Comparison of ENCODE assay signal across 8 cellular contexts in genomic region chr1:54407957-54408700, GRCh38. TPM values are rescaled to one million over a fixed set of nuclear protein-coding genes. Genes with fewer than 3 reads are reported as not detected.
A peak's percentile ranks its signal among the peaks of the same experiment; 100 is the strongest.
DNase-seq lines count a peak whose midpoint lies in the region; ATAC-seq and TF ChIP-seq lines count a peak whose summit lies in the region.

No MANE protein-coding gene starts in this region.

- TF ChIP-seq POLR2A in right lobe of liver (IDR thresholded peaks at IDR 0.05), result no peak

- H3K36me3 ChIP-seq in brain microvascular endothelial cell (replicated peaks), result no peaks in the 10 kb centered on the region
- no peaks in the 10 kb centered on the region for H3K36me3 ChIP-seq in right lobe of liver
- peaks cover 7% of the 10 kb centered on the region for H3K36me3 ChIP-seq in thymus (ENCODE audit: control insufficient read depth, insufficient read depth)

- intact Hi-C loops in right lobe of liver (cut with DNase I), result loop anchor here (5.0 to 10.0 kb wide), 3 partner anchors 79 to 136 kb away; no protein-coding TSS in a partner anchor

- H3K4me1 ChIP-seq in right lobe of liver (peaks cover 0 to 8% (median 3%) of the 10 kb centered on the region in 4 donors), thymus (ENCODE audit: control insufficient read depth, insufficient read depth, low read length) (peaks cover 42% of the 10 kb centered on the region)

- H3K9me3 ChIP-seq in right lobe of liver (no peaks in the 10 kb centered on the region), thymus (ENCODE audit: control insufficient read depth) (no peaks in the 10 kb centered on the region)

- H3K27ac ChIP-seq in brain microvascular endothelial cell (peak overlapping the region; percentile 75), right lobe of liver (peak overlapping the region; percentile 62 to 71 (median 67)), thymus (ENCODE audit: low read depth) (peak overlapping the region; percentile 80)

- no peaks in the 10 kb centered on the region for H3K27me3 ChIP-seq in brain microvascular endothelial cell (replicated peaks)
- no peaks in the 10 kb centered on the region for H3K27me3 ChIP-seq in right lobe of liver
- no peaks in the 10 kb centered on the region for H3K27me3 ChIP-seq in thymus (ENCODE audit: control insufficient read depth, insufficient read depth)

- peak in 1 of 4 donors; percentile 35 for ATAC-seq in right lobe of liver
- no peak for ATAC-seq in HG03520 (IDR thresholded peaks at IDR 0.05; ENCODE audit: unreplicated experiment)
- ATAC-seq in GM21515 (IDR thresholded peaks at IDR 0.05; ENCODE audit: unreplicated experiment), result no peak

- 54% methylated on average over 9 of the region's 10 CpGs for WGBS in right lobe of liver (ENCODE audit: insufficient coverage, low coverage, low lambda C conversion rate, missing lambda C conversion rate)
- WGBS in thymus, result 81% methylated on average over 10 of the region's 10 CpGs

- peak overlapping the region; percentile 15 for H3K4me3 ChIP-seq in brain microvascular endothelial cell (ENCODE audit: low read depth, low read length)
- H3K4me3 ChIP-seq in right lobe of liver, result no peak overlapping the region
- H3K4me3 ChIP-seq in thymus (ENCODE audit: low read length), result peak overlapping the region; percentile 87

- in situ Hi-C loops in brain microvascular endothelial cell (cut with HindIII; ENCODE audit: low pct_ligation_motif_present, low sequenced_read_pairs), result loop anchor here (5.0 kb wide), 1 partner anchor 79 kb away; no protein-coding TSS in a partner anchor

- TF ChIP-seq CTCF in brain microvascular endothelial cell (IDR thresholded peaks at IDR 0.05; ENCODE audit: low read depth, low read length, missing control alignments) (no peak), right lobe of liver (IDR thresholded peaks at IDR 0.05) (no peak)

- DNase-seq in ELF-1 (ENCODE audit: low read depth, low spot score) (peak; percentile 75), MV-4-11 (lab: John Stamatoyannopoulos, UW) (peak; percentile 84), brain microvascular endothelial cell (peak; percentile 83), right lobe of liver (no peak), NCI-H1105 treated with DMSO at 0.1 percent for 48 hours (lab: John Stamatoyannopoulos, UW) (no peak)

RNA-seq across cellular contexts. Expression of gene SSBP3, which starts 1.9 kb away (rescaled TPM):
- 10 to 100 TPM; 19.4 to 34.1 (median 24.4) TPM for total RNA-seq in right lobe of liver
- 55.7 TPM for polyA plus RNA-seq in thymus

Comparison
In these comparisons a context has a peak if more than half of its experiments do, and no peak if none do; other contexts are left out.
1. DNase-seq: peak in ELF-1 (single experiment), MV-4-11 (single experiment) and brain microvascular endothelial cell (single experiment); none in right lobe of liver (0 of 3) and NCI-H1105 treated with DMSO at 0.1 percent for 48 hours (single experiment).
2. H3K4me3 ChIP-seq: peak in brain microvascular endothelial cell (single experiment) and thymus (single experiment); none in right lobe of liver (0 of 3).
3. Peak in every context shown above with its lines, with median percentiles within 50 percentile points of each other: H3K27ac ChIP-seq.